ENCODE assay signal across 20 cellular contexts in the genomic region with DNA sequence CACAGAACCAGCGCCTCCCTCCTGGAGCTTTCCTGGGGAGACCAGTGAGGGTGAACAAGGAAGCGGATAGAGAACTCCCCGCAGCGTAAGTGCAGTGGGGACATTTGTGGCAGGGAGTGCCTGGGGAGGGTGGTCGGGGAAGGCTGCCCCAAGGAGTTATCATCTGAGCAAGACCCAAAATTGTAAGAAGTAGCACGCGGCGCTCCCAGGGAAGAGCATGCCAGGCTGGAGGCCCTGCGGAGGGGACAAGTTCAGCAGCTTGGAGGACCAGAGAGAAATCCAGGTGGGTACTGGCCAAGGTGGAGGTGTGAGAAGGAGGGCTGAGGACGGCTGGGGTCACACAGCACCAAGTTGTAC. TPM values are rescaled to one million over a fixed set of nuclear protein-coding genes. Genes with fewer than 3 reads are reported as not detected.
A peak's percentile ranks its signal among the peaks of the same experiment; 100 is the strongest.
DNase-seq lines count a peak whose midpoint lies in the region; ATAC-seq and TF ChIP-seq lines count a peak whose summit lies in the region.
"Had no signal": no experiment of that assay in that cellular context is flagged by ENCODE, and none has a peak within 500 bp of the region (broad histone marks: within the 10 kb centered on the region; RNA-seq: fewer than 3 reads in every experiment).

No MANE protein-coding gene starts in this region.

- intact Hi-C loops in OCI-LY7 (cut with micrococcal nuclease; ENCODE audit: unreplicated experiment): loop anchor here (5.0 kb wide), 1 partner anchor 370 kb away; no protein-coding TSS in a partner anchor

- H2AFZ ChIP-seq in OCI-LY7 (ENCODE audit: low read length): peak overlapping the region; percentile 33; the same call in 1 of the 2 replicates
- H2AFZ ChIP-seq: hepatocyte had no signal

- no peaks in the 10 kb centered on the region for H3K9me2 ChIP-seq in OCI-LY7 (ENCODE audit: insufficient read depth, low read length)

- peak overlapping the region; percentile 24 to 63 for H3K27ac Mint-ChIP-seq in effector memory CD8-positive, alpha-beta T cell
- H3K27ac Mint-ChIP-seq: activated naive CD4-positive, alpha-beta T cell treated with anti-CD3 and anti-CD28 coated beads, Interleukin-2, amount 50 U/mL, for 72 hours; dendritic cell treated with granulocyte-macrophage colony-stimulating factor and Interleukin-4, amounts not matched to agents 40 ng/mL and 50 ng/mL, for 4 days; WTC11 had no signal

- peaks cover 0 to 19% (median 0%) of the 10 kb centered on the region in 11 experiments; a peak in 4 of 22 replicates for H4K20me1 ChIP-seq in BLaER1 treated with 17β-estradiol and CSF1 and Interleukin-3, amounts not matched to agents 10 nM and 100 nM
- no peaks in the 10 kb centered on the region for H4K20me1 ChIP-seq in OCI-LY7 (ENCODE audit: insufficient read depth, low read length)

- no peaks in the 10 kb centered on the region for H3K79me2 ChIP-seq in OCI-LY7 (ENCODE audit: insufficient read depth, low read depth, low read length)
- H3K79me2 ChIP-seq: hepatocyte had no signal

- peaks cover 4 to 16% of the 10 kb centered on the region in 2 donors for H3K4me1 Mint-ChIP-seq in effector memory CD8-positive, alpha-beta T cell (ENCODE audit: low read depth in 2 of 2)
- H3K4me1 Mint-ChIP-seq: WTC11 had no signal

- no peaks in the 10 kb centered on the region for H3K36me3 ChIP-seq in BLaER1 treated with 17β-estradiol and CSF1 and Interleukin-3, amounts not matched to agents 10 nM and 100 nM
- H3K36me3 ChIP-seq in OCI-LY7 (ENCODE audit: insufficient read depth, low read length): no peaks in the 10 kb centered on the region
- H3K36me3 ChIP-seq: brain microvascular endothelial cell, ovary, stomach had no signal

- BruUV-seq in OCI-LY7 (replicated peaks; lab: Mats Ljungman, UMichigan): no TSS peak

- peaks cover 0 to 18% (median 14%) of the 10 kb centered on the region in 11 experiments; a peak in 15 of 22 replicates for H3K9me3 ChIP-seq in BLaER1 treated with 17β-estradiol and CSF1 and Interleukin-3, amounts not matched to agents 10 nM and 100 nM (replicated peaks in 1 of 11)
- peaks cover 6% of the 10 kb centered on the region for H3K9me3 ChIP-seq in OCI-LY7 (ENCODE audit: low read length)
- H3K9me3 ChIP-seq: ovary, stomach had no signal

- H3K4me3 Mint-ChIP-seq in effector memory CD8-positive, alpha-beta T cell: peak overlapping the region; percentile 44 to 58
- H3K4me3 Mint-ChIP-seq: dendritic cell treated with granulocyte-macrophage colony-stimulating factor and Interleukin-4, amounts not matched to agents 40 ng/mL and 50 ng/mL, for 4 days had no signal

- H3K4me1 ChIP-seq in BLaER1 treated with 17β-estradiol and CSF1 and Interleukin-3, amounts not matched to agents 10 nM and 100 nM: peaks cover 29 to 32% (median 31%) of the 10 kb centered on the region in 10 experiments
- no peaks in the 10 kb centered on the region for H3K4me1 ChIP-seq in OCI-LY7 (ENCODE audit: insufficient read depth, low read length, poor library complexity, severe bottlenecking)
- H3K4me1 ChIP-seq: stomach had no signal

- no peak for TF ChIP-seq CTCF in OCI-LY7 (conservative IDR thresholded peaks at IDR 0.05; ENCODE audit: low read length)

- no peak for ATAC-seq in effector memory CD8-positive, alpha-beta T cell (replicated peaks)
- ATAC-seq in HG03565 (IDR thresholded peaks at IDR 0.05; ENCODE audit: unreplicated experiment) (no peak), HG03045 (IDR thresholded peaks at IDR 0.05; ENCODE audit: unreplicated experiment) (no peak)

- 0 out of 22 replicates have a peak overlapping the region, but pooled peaks of 2 of the 11 experiments have one; percentile 3 to 37 for H3K9ac ChIP-seq in BLaER1 treated with 17β-estradiol and CSF1 and Interleukin-3, amounts not matched to agents 10 nM and 100 nM

- DNase-seq in DMS53 (lab: John Stamatoyannopoulos, UW) (peak; percentile 64), DMS53 treated with DMSO at 0.1 percent for 48 hours (lab: John Stamatoyannopoulos, UW; ENCODE audit: unreplicated experiment) (no peak), OCI-LY7 (ENCODE audit: low spot score) (no peak)
- DNase-seq in effector memory CD8-positive, alpha-beta T cell: no peak
- DNase-seq in stimulated activated naive CD4-positive, alpha-beta T cell (lab: John Stamatoyannopoulos, UW): no peak
- DNase-seq: AML-193, stomach had no signal

- H3K36me3 Mint-ChIP-seq in effector memory CD8-positive, alpha-beta T cell (ENCODE audit: insufficient read depth): no peaks in the 10 kb centered on the region
- H3K36me3 Mint-ChIP-seq: activated naive CD4-positive, alpha-beta T cell treated with anti-CD3 and anti-CD28 coated beads, Interleukin-2, amount 50 U/mL, for 72 hours; WTC11 had no signal

- peak overlapping the region in 1 of 10 experiments; percentile 13; a peak in 1 of 20 replicates for H3K4me3 ChIP-seq in BLaER1 treated with 17β-estradiol and CSF1 and Interleukin-3, amounts not matched to agents 10 nM and 100 nM
- no peak overlapping the region for H3K4me3 ChIP-seq in OCI-LY7 (ENCODE audit: low read depth, low read length, poor library complexity, severe bottlenecking)
- H3K4me3 ChIP-seq: hepatocyte, lung, ovary, stomach had no signal

- CTCF ChIA-PET in OCI-LY7 (lab: Charles Lee; ENCODE audit: unreplicated experiment): no interaction called here

- no peaks in the 10 kb centered on the region for H3K9me3 Mint-ChIP-seq in effector memory CD8-positive, alpha-beta T cell
- H3K9me3 Mint-ChIP-seq: activated naive CD4-positive, alpha-beta T cell treated with anti-CD3 and anti-CD28 coated beads, Interleukin-2, amount 50 U/mL, for 72 hours; dendritic cell treated with granulocyte-macrophage colony-stimulating factor and Interleukin-4, amounts not matched to agents 40 ng/mL and 50 ng/mL, for 4 days; WTC11 had no signal

- peak overlapping the region; percentile 72 to 96 (median 78) for H3K4me2 ChIP-seq in BLaER1 treated with 17β-estradiol and CSF1 and Interleukin-3, amounts not matched to agents 10 nM and 100 nM
- peak overlapping the region; percentile 56 for H3K4me2 ChIP-seq in OCI-LY7 (ENCODE audit: low read length)
- H3K4me2 ChIP-seq: hepatocyte had no signal

- POLR2A ChIA-PET in OCI-LY7 (lab: Charles Lee): interaction anchor here (0.6 kb wide), 1 partner anchor 75 kb away, joined by 3 read pairs; no protein-coding TSS in a partner anchor

- H3K27me3 ChIP-seq in BLaER1 treated with 17β-estradiol and CSF1 and Interleukin-3, amounts not matched to agents 10 nM and 100 nM: peaks cover 0 to 16% (median 10%) of the 10 kb centered on the region in 11 experiments; a peak in 10 of 22 replicates
- H3K27me3 ChIP-seq: brain microvascular endothelial cell, ovary had no signal

- H3K27me3 Mint-ChIP-seq in effector memory CD8-positive, alpha-beta T cell: no peaks in the 10 kb centered on the region

- H3K27ac ChIP-seq in BLaER1 treated with 17β-estradiol and CSF1 and Interleukin-3, amounts not matched to agents 10 nM and 100 nM: no peak overlapping the region
- no peak overlapping the region for H3K27ac ChIP-seq in OCI-LY7 (ENCODE audit: low read depth, low read length, poor library complexity, severe bottlenecking)
- H3K27ac ChIP-seq: 22Rv1, brain microvascular endothelial cell, epithelial cell of prostate, hepatocyte, ovary, stomach had no signal

RNA-seq across cellular contexts. Expression of a gene that starts 46.2 kb away (rescaled TPM):
- total RNA-seq in OCI-LY7 (2014; rRNA removed; shearing (Covaris generic)): not detected in 2 replicates
- total RNA-seq in OCI-LY7 (2022): not detected in 2 replicates
- total RNA-seq: activated naive CD4-positive, alpha-beta T cell treated with anti-CD3 and anti-CD28 coated beads, Interleukin-2, amount 50 U/mL, for 72 hours; T-helper 2 cell treated with Interferon-gamma antibody and Interleukin-4, amounts not matched to agents 100 ng/mL and 5 ng/mL, for 36 hours had no signal
